Comparison of ENCODE assay signal across 17 cellular contexts in genomic region chr6:7878401-7878964, GRCh38. TPM values are rescaled to one million over a fixed set of nuclear protein-coding genes. Genes with fewer than 3 reads are reported as not detected.
DNase-seq lines count a peak whose midpoint lies in the region; ATAC-seq and TF ChIP-seq lines count a peak whose summit lies in the region.
"Had no signal": no experiment of that assay in that cellular context is flagged by ENCODE, and none has a peak within 500 bp of the region (broad histone marks: within the 10 kb centered on the region; RNA-seq: fewer than 3 reads in every experiment).

No MANE protein-coding gene starts in this region.

- no peaks in the 10 kb centered on the region for H3F3A ChIP-seq in PC-3 (ENCODE audit: low read length, unreplicated experiment)

- peak; percentile 17; the same call in 1 of the 2 replicates for ATAC-seq in PC-3
- ATAC-seq in aorta (ENCODE audit: low FRiP score), result no peak

- peaks cover 25% of the 10 kb centered on the region for H3K36me3 ChIP-seq in PC-3 (ENCODE audit: low read depth, low read length)
- H3K36me3 ChIP-seq in neuronal stem cell (replicated peaks in 1 of 2; ENCODE audit: control insufficient read depth in 2 of 2, insufficient read depth in 2 of 2, low read length in 2 of 2), result peaks cover 15 to 33% of the 10 kb centered on the region in 2 donors
- H3K36me3 ChIP-seq in aorta (ENCODE audit: control insufficient read depth in 1 of 2, insufficient read depth in 2 of 2, low read length in 1 of 2), result peaks cover 14 to 19% of the 10 kb centered on the region in 2 donors

- H2AFZ ChIP-seq in PC-3 (ENCODE audit: low read length) (no peak overlapping the region), neuronal stem cell (ENCODE audit: low read length) (no peak overlapping the region)
- H2AFZ ChIP-seq: GM23248 had no signal

- no peak overlapping the region for H2BK5ac ChIP-seq in neuronal stem cell (ENCODE audit: low read length)

- no peaks in the 10 kb centered on the region for H3K79me2 ChIP-seq in PC-3 (ENCODE audit: low read length)

- no CpG with 5 or more reads among the region's 10 CpGs for WGBS in neuronal stem cell (ENCODE audit: extremely low coverage in 2 of 2, insufficient read length in 2 of 2, insufficient replicate concordance in 1 of 2), 2 donors
- WGBS in aorta, 2 donors, result 94 to 95% methylated on average over 10 of the region's 10 CpGs

- H3K4me3 ChIP-seq in PC-3 (ENCODE audit: low read length) (no peak overlapping the region), fibroblast of pulmonary artery (replicated peaks; ENCODE audit: low read depth, low read length) (no peak overlapping the region), neuronal stem cell (ENCODE audit: low read length in 2 of 2) (no peak overlapping the region), aorta (ENCODE audit: low read length in 2 of 2) (no peak overlapping the region)
- H3K4me3 ChIP-seq: A549; BLaER1 treated with 17β-estradiol and CSF1 and Interleukin-3, amounts not matched to agents 10 nM and 100 nM; GM23248; SJSA1 had no signal

- no peak overlapping the region for H3K14ac ChIP-seq in neuronal stem cell (ENCODE audit: low read length)

- no peak overlapping the region for H4K8ac ChIP-seq in neuronal stem cell (ENCODE audit: low read depth, low read length)

- TF ChIP-seq POLR2A in GM19099 (IDR thresholded peaks at IDR 0.05; ENCODE audit: extremely low read depth, insufficient read length, low read depth), result peak; percentile 15

- CTCF ChIA-PET in PC-3 (lab: Charles Lee), result no interaction called here

- H4K91ac ChIP-seq in neuronal stem cell (ENCODE audit: low read depth, low read length, poor library complexity), result no peak overlapping the region

- no peak overlapping the region for H2BK120ac ChIP-seq in neuronal stem cell (ENCODE audit: low read depth, low read length)

- peak overlapping the region; percentile 21 for H3K18ac ChIP-seq in neuronal stem cell (ENCODE audit: low read length)

- DNase-seq in PC-3, result no peak
- DNase-seq in fibroblast of pulmonary artery (ENCODE audit: low read depth), result peak; percentile 62
- DNase-seq in neuronal stem cell (ENCODE audit: low spot score), result no peak
- DNase-seq in dermis blood vessel endothelial cell, result no peak
- DNase-seq in aorta, result no peak
- no peak for DNase-seq in foreskin melanocyte
- DNase-seq: CD8-positive, alpha-beta memory T cell; GDM1; GM23248; Karpas-422; NCI-H187; NCI-H345 had no signal

- no peaks in the 10 kb centered on the region for H3K9me3 ChIP-seq in PC-3 (ENCODE audit: low read length)
- H3K9me3 ChIP-seq in neuronal stem cell (replicated peaks in 1 of 2; ENCODE audit: control insufficient read depth in 2 of 2, insufficient read depth in 1 of 2, low read depth in 1 of 2, low read length in 2 of 2), result no peaks in the 10 kb centered on the region
- no peaks in the 10 kb centered on the region for H3K9me3 ChIP-seq in aorta (ENCODE audit: control insufficient read depth, low read length)
- H3K9me3 ChIP-seq: A549, SJSA1 had no signal

- no peaks in the 10 kb centered on the region for H3K27me3 ChIP-seq in PC-3 (ENCODE audit: low read length)
- no peaks in the 10 kb centered on the region for H3K27me3 ChIP-seq in neuronal stem cell (ENCODE audit: control insufficient read depth in 3 of 3, insufficient read depth in 3 of 3, low read depth in 1 of 3, low read length in 3 of 3)
- H3K27me3 ChIP-seq in aorta (ENCODE audit: control insufficient read depth in 1 of 2, insufficient read depth in 2 of 2, low read length in 1 of 2), result no peaks in the 10 kb centered on the region
- H3K27me3 ChIP-seq: BLaER1 treated with 17β-estradiol and CSF1 and Interleukin-3, amounts not matched to agents 10 nM and 100 nM; SJSA1 had no signal

- H2BK12ac ChIP-seq in neuronal stem cell (ENCODE audit: low read length), result peak overlapping the region; percentile 47

- no peak overlapping the region for H3K23ac ChIP-seq in neuronal stem cell (ENCODE audit: low read depth, low read length, poor library complexity)

- H3K79me1 ChIP-seq in neuronal stem cell (ENCODE audit: low read depth, low read length), result no peaks in the 10 kb centered on the region

- H3K9ac ChIP-seq in PC-3 (ENCODE audit: low read length) (no peak overlapping the region), neuronal stem cell (ENCODE audit: low read depth, low read length, poor library complexity) (no peak overlapping the region)
- H3K9ac ChIP-seq: BLaER1 treated with 17β-estradiol and CSF1 and Interleukin-3, amounts not matched to agents 10 nM and 100 nM; GM23248 had no signal

- POLR2A ChIA-PET in PC-3 (lab: Charles Lee; ENCODE audit: unreplicated experiment), result no interaction called here

- H2BK15ac ChIP-seq in neuronal stem cell (ENCODE audit: low read length), result no peak overlapping the region

- H2AK5ac ChIP-seq in neuronal stem cell (ENCODE audit: low read depth, low read length), result no peak overlapping the region

- TF ChIP-seq CTCF in PC-3 (conservative IDR thresholded peaks at IDR 0.05; ENCODE audit: low read depth, low read length) (no peak), fibroblast of pulmonary artery (IDR thresholded peaks at IDR 0.05; ENCODE audit: low read length, missing control alignments) (no peak)

- H3K4ac ChIP-seq in neuronal stem cell (ENCODE audit: low read length), result no peak overlapping the region

- no peaks in the 10 kb centered on the region for H3K9me2 ChIP-seq in PC-3 (replicated peaks; ENCODE audit: low read length)

- H3K27ac ChIP-seq in PC-3 (ENCODE audit: low read length) (no peak overlapping the region), neuronal stem cell (replicated peaks; ENCODE audit: low read length) (no peak overlapping the region), aorta (ENCODE audit: low read depth in 1 of 2, low read length in 2 of 2) (no peak overlapping the region)
- H3K27ac ChIP-seq: A549; BLaER1 treated with 17β-estradiol and CSF1 and Interleukin-3, amounts not matched to agents 10 nM and 100 nM; GM23248; RWPE1; SJSA1 had no signal

- intact Hi-C loops in PC-3 (cut with micrococcal nuclease) (loop anchor here (5.0 kb wide), 1 partner anchor 156 kb away; no protein-coding TSS in a partner anchor), aorta (cut with DNase I) (no loop called here)

- no TSS peak for BruUV-seq in PC-3 (replicated peaks; lab: Mats Ljungman, UMichigan)

- no peaks in the 10 kb centered on the region for H4K20me1 ChIP-seq in PC-3 (ENCODE audit: low read length)

- H3K4me1 ChIP-seq in PC-3 (ENCODE audit: insufficient read depth, low read length) (no peaks in the 10 kb centered on the region), neuronal stem cell (ENCODE audit: control insufficient read depth in 2 of 2, insufficient read depth in 1 of 2, low read depth in 1 of 2, low read length in 2 of 2) (no peaks in the 10 kb centered on the region), aorta (ENCODE audit: control insufficient read depth in 1 of 2, insufficient read depth in 2 of 2, low read length in 2 of 2) (no peaks in the 10 kb centered on the region)
- H3K4me1 ChIP-seq: BLaER1 treated with 17β-estradiol and CSF1 and Interleukin-3, amounts not matched to agents 10 nM and 100 nM; SJSA1 had no signal

- no peak overlapping the region for H3K4me2 ChIP-seq in PC-3 (ENCODE audit: low read length)
- H3K4me2 ChIP-seq in neuronal stem cell (ENCODE audit: insufficient read depth, low read length, poor library complexity, severe bottlenecking), result no peak overlapping the region
- H3K4me2 ChIP-seq: A549; BLaER1 treated with 17β-estradiol and CSF1 and Interleukin-3, amounts not matched to agents 10 nM and 100 nM had no signal

RNA-seq across cellular contexts. Expression of gene TXNDC5, which starts 32.1 kb away (rescaled TPM):
- total RNA-seq in PC-3 (2014; rRNA removed) (218 and 221 TPM in 2 replicates), dermis blood vessel endothelial cell (2,879 and 3,040 TPM in 2 replicates), aorta (10 to 100 TPM; 94.7 to 96.7 TPM)
- 94.0 TPM for polyA plus RNA-seq in neuronal stem cell (2013, experiment 1 of 2)
- polyA plus RNA-seq in neuronal stem cell (2013, experiment 2 of 2), result 94.9 TPM
- 10 to 100 TPM; 62.5 to 94.0 TPM for polyA plus RNA-seq in aorta

Comparison
In these comparisons a context has a peak if more than half of its experiments do, and no peak if none do; other contexts are left out.
1. RNA of gene TXNDC5, which starts 32.1 kb away (total RNA-seq): 2,879 to 3,040 TPM in dermis blood vessel endothelial cell; 218 to 221 TPM in PC-3 and 94.7 to 96.7 TPM in aorta; every median in the first group is over 10 times any median in the second.